Comparison of ENCODE assay signal across 1 cellular context in genomic region chr12:104957388-104958008, GRCh38.
TF ChIP-seq lines count a peak whose summit lies in the region.

No MANE protein-coding gene starts in this region.

TF ChIP-seq in IMR-90, 13 proteins besides CTCF, POLR2A, EP300 and RAD21 (continued from another document):
- TF ChIP-seq, protein P1, sequence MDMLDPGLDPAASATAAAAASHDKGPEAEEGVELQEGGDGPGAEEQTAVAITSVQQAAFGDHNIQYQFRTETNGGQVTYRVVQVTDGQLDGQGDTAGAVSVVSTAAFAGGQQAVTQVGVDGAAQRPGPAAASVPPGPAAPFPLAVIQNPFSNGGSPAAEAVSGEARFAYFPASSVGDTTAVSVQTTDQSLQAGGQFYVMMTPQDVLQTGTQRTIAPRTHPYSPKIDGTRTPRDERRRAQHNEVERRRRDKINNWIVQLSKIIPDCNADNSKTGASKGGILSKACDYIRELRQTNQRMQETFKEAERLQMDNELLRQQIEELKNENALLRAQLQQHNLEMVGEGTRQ (IDR thresholded peaks at IDR 0.05; ENCODE audit: low read depth, low read length), result no peak
- TF ChIP-seq RFX5 (IDR thresholded peaks at IDR 0.05; ENCODE audit: low read depth, low read length), result no peak
